19 cellular contexts compared by ENCODE assay signal in genomic region chr1:175394739-175395138, GRCh38.
A peak's percentile ranks its signal among the peaks of the same experiment; 100 is the strongest.
DNase-seq lines count a peak whose midpoint lies in the region; ATAC-seq, FAIRE-seq and TF ChIP-seq lines count a peak whose summit lies in the region.
"Had no signal": no experiment of that assay in that cellular context is flagged by ENCODE, and none has a peak within 500 bp of the region (broad histone marks: within the 10 kb centered on the region; RNA-seq: fewer than 3 reads in every experiment).

No MANE protein-coding gene starts in this region.

- no peak for TF ChIP-seq CTCF in MCF 10A (IDR thresholded peaks at IDR 0.05; ENCODE audit: unreplicated experiment)
- TF ChIP-seq CTCF in mammary epithelial cell (conservative IDR thresholded peaks at IDR 0.05 in 1 of 2, IDR thresholded peaks at IDR 0.05 in 1 of 2; ENCODE audit: extremely low read depth in 1 of 2, insufficient read depth in 1 of 2, low read depth in 1 of 2, low read length in 2 of 2), result no peak
- no peak for TF ChIP-seq CTCF in endothelial cell of umbilical vein (IDR thresholded peaks at IDR 0.05; ENCODE audit: extremely low read depth in 1 of 2, insufficient read depth in 1 of 2, low read depth in 1 of 2, low read length in 2 of 2)

- intact Hi-C loops in MCF 10A (cut with micrococcal nuclease) (no loop called here), mammary epithelial cell (cut with micrococcal nuclease) (no loop called here), endothelial cell of umbilical vein (cut with micrococcal nuclease) (no loop called here), sciatic nerve (cut with DNase I) (no loop called here)

- no peaks in the 10 kb centered on the region for H3K36me3 Mint-ChIP-seq in MCF 10A (ENCODE audit: insufficient read depth, unreplicated experiment)
- H3K36me3 Mint-ChIP-seq: activated naive CD8-positive, alpha-beta T cell; CD14-positive monocyte had no signal

- H3K9me3 ChIP-seq in mammary epithelial cell (replicated peaks; ENCODE audit: insufficient read depth, low read length) (no peaks in the 10 kb centered on the region), endothelial cell of umbilical vein (replicated peaks; ENCODE audit: control insufficient read depth, insufficient read depth, low read length) (no peaks in the 10 kb centered on the region)
- H3K9me3 ChIP-seq: mucosa of descending colon, SJSA1, uterus had no signal

- H2AFZ ChIP-seq in mammary epithelial cell (ENCODE audit: low read depth, low read length) (no peak overlapping the region), endothelial cell of umbilical vein (ENCODE audit: low read depth, low read length) (no peak overlapping the region)

- WGBS in mammary epithelial cell (ENCODE audit: low coverage, missing lambda C conversion rate), result 74% methylated on average over 4 of the region's 4 CpGs

- CTCF ChIA-PET in MCF 10A (lab: Yijun Ruan, JAX) (interaction anchor here (1.8 kb wide), 1 partner anchor 21 kb away, joined by 9 read pairs; no protein-coding TSS in a partner anchor), mammary epithelial cell (lab: Charles Lee; ENCODE audit: low non-redundant PET) (no interaction called here), endothelial cell of umbilical vein (lab: Charles Lee) (no interaction called here)

- no peaks in the 10 kb centered on the region for H3K36me3 ChIP-seq in mammary epithelial cell (ENCODE audit: insufficient read depth, low read length)
- H3K36me3 ChIP-seq in endothelial cell of umbilical vein (ENCODE audit: control insufficient read depth in 2 of 2, extremely low read depth in 1 of 2, insufficient read depth in 2 of 2, low read length in 2 of 2), result no peaks in the 10 kb centered on the region
- H3K36me3 ChIP-seq: SJSA1, uterus had no signal

- FAIRE-seq in endothelial cell of umbilical vein (lab: Jason Lieb, UNC), result no peak
- FAIRE-seq: astrocyte had no signal

- no peaks in the 10 kb centered on the region for H3K9me1 ChIP-seq in endothelial cell of umbilical vein (replicated peaks; ENCODE audit: control insufficient read depth, extremely low read depth, insufficient read depth, low read length)

- POLR2A ChIA-PET in MCF 10A (lab: Yijun Ruan, JAX), result no interaction called here
- POLR2A ChIA-PET in endothelial cell of umbilical vein (lab: Charles Lee), result no interaction called here

- H4K20me1 ChIP-seq in mammary epithelial cell (ENCODE audit: insufficient read depth, low read length), result no peaks in the 10 kb centered on the region
- H4K20me1 ChIP-seq in endothelial cell of umbilical vein (replicated peaks; ENCODE audit: control insufficient read depth, extremely low read depth, insufficient read depth, low read length), result no peaks in the 10 kb centered on the region

- no peak for ATAC-seq in sciatic nerve
- ATAC-seq: activated T-helper 17 cell treated with anti-CD3 and anti-CD28 coated beads, Interleukin-2, amount 50 U/mL, for 72 hours; mucosa of descending colon had no signal

- peaks cover 3% of the 10 kb centered on the region for H3K27me3 ChIP-seq in mammary epithelial cell (ENCODE audit: insufficient read depth, low read length)
- H3K27me3 ChIP-seq in endothelial cell of umbilical vein (ENCODE audit: control insufficient read depth in 2 of 2, insufficient read depth in 2 of 2, low read length in 2 of 2), result no peaks in the 10 kb centered on the region
- H3K27me3 ChIP-seq: SJSA1, uterus had no signal

- TF ChIP-seq POLR2A in endothelial cell of umbilical vein (IDR thresholded peaks at IDR 0.05; ENCODE audit: low read depth, low read length), result no peak

- H3K4me3 Mint-ChIP-seq in MCF 10A (ENCODE audit: unreplicated experiment), result no peak overlapping the region
- H3K4me3 Mint-ChIP-seq: activated naive CD8-positive, alpha-beta T cell; activated T-helper 17 cell treated with anti-CD3 and anti-CD28 coated beads, Interleukin-2, amount 50 U/mL, for 72 hours; CD14-positive monocyte; nephron progenitor cell had no signal

- H3K4me3 ChIP-seq in mammary epithelial cell (replicated peaks in 1 of 3; ENCODE audit: insufficient read depth in 1 of 3, low read depth in 2 of 3, low read length in 3 of 3), result no peak overlapping the region
- H3K4me3 ChIP-seq in endothelial cell of umbilical vein (replicated peaks in 1 of 3; ENCODE audit: insufficient read depth in 1 of 3, low read depth in 1 of 3, low read length in 3 of 3), result no peak overlapping the region
- H3K4me3 ChIP-seq: mucosa of descending colon, SJSA1, uterus had no signal

- dilution Hi-C loops in mammary epithelial cell (cut with HindIII; ENCODE audit: low sequenced_read_pairs) (no loop called here), endothelial cell of umbilical vein (cut with MboI; ENCODE audit: extremely low pct_ligation_motif_present, low sequenced_read_pairs) (no loop called here)

- peak; percentile 19 for DNase-seq in MCF 10A (ENCODE audit: unreplicated experiment)
- DNase-seq in mammary epithelial cell, result no peak
- DNase-seq in NCI-H2171 treated with DMSO at 0.1 percent for 48 hours (lab: John Stamatoyannopoulos, UW), result peak; percentile 98
- no peak for DNase-seq in endothelial cell of umbilical vein (ENCODE audit: low read depth, low spot score)
- DNase-seq in pons (ENCODE audit: low spot score), result no peak
- DNase-seq in sciatic nerve (ENCODE audit: low spot score), result no peak
- DNase-seq in NCI-H1930 (lab: John Stamatoyannopoulos, UW), result no peak
- DNase-seq: activated CD4-positive, alpha-beta T cell treated with anti-CD3 and anti-CD28 coated beads for 48 hours; GF-D8; HCEC 1CT; MM.1S; mucosa of descending colon; nephron progenitor cell; uterus had no signal

- no peak overlapping the region for H3K27ac ChIP-seq in mammary epithelial cell (ENCODE audit: insufficient read depth, low read depth, low read length)
- H3K27ac ChIP-seq in endothelial cell of umbilical vein (ENCODE audit: insufficient read depth, low read depth, low read length), result no peak overlapping the region
- H3K27ac ChIP-seq: SJSA1, uterus had no signal

- H3K4me2 ChIP-seq in mammary epithelial cell (ENCODE audit: insufficient read depth, low read depth, low read length) (no peak overlapping the region), endothelial cell of umbilical vein (ENCODE audit: insufficient read depth, low read length) (no peak overlapping the region)

- H3K9ac ChIP-seq in mammary epithelial cell (ENCODE audit: insufficient read depth, low read length), result no peak overlapping the region
- H3K9ac ChIP-seq in endothelial cell of umbilical vein (replicated peaks; ENCODE audit: extremely low read depth, insufficient read depth, low read length), result no peak overlapping the region

- peaks cover 89% of the 10 kb centered on the region for H3K27me3 Mint-ChIP-seq in MCF 10A (ENCODE audit: insufficient read depth, unreplicated experiment)

- H3K27ac Mint-ChIP-seq in MCF 10A (ENCODE audit: low read depth, unreplicated experiment), result no peak overlapping the region
- H3K27ac Mint-ChIP-seq: activated naive CD8-positive, alpha-beta T cell; activated T-helper 17 cell treated with anti-CD3 and anti-CD28 coated beads, Interleukin-2, amount 50 U/mL, for 72 hours; nephron progenitor cell had no signal

- in situ Hi-C loops in mammary epithelial cell (cut with MboI; ENCODE audit: low sequenced_read_pairs in 2 of 2), result no loop called here

- BruUV-seq in MCF 10A (replicated peaks; lab: Mats Ljungman, UMichigan) (no TSS peak), mammary epithelial cell (replicated peaks; lab: Mats Ljungman, UMichigan) (no TSS peak), endothelial cell of umbilical vein (replicated peaks; lab: Mats Ljungman, UMichigan) (no TSS peak)

- H3K9me3 Mint-ChIP-seq in MCF 10A (ENCODE audit: unreplicated experiment), result no peaks in the 10 kb centered on the region
- H3K9me3 Mint-ChIP-seq: activated T-helper 17 cell treated with anti-CD3 and anti-CD28 coated beads, Interleukin-2, amount 50 U/mL, for 72 hours; CD14-positive monocyte; nephron progenitor cell had no signal

- H3K4me1 ChIP-seq in mammary epithelial cell (ENCODE audit: insufficient read depth, low read length), result no peaks in the 10 kb centered on the region
- H3K4me1 ChIP-seq in endothelial cell of umbilical vein (ENCODE audit: control insufficient read depth, extremely low read depth, insufficient read depth, low read length), result no peaks in the 10 kb centered on the region
- H3K4me1 ChIP-seq: SJSA1, uterus had no signal

- H3K4me1 Mint-ChIP-seq in MCF 10A (ENCODE audit: insufficient read depth, unreplicated experiment), result no peaks in the 10 kb centered on the region
- H3K4me1 Mint-ChIP-seq: activated T-helper 17 cell treated with anti-CD3 and anti-CD28 coated beads, Interleukin-2, amount 50 U/mL, for 72 hours; CD14-positive monocyte; nephron progenitor cell had no signal

- H3K79me2 ChIP-seq in mammary epithelial cell (ENCODE audit: insufficient read depth, low read length), result no peaks in the 10 kb centered on the region
- H3K79me2 ChIP-seq in endothelial cell of umbilical vein (ENCODE audit: control insufficient read depth, insufficient read depth, low read length), result no peaks in the 10 kb centered on the region

TF ChIP-seq in endothelial cell of umbilical vein, 7 proteins besides CTCF, POLR2A, EP300 and RAD21:
- TF ChIP-seq GATA2 (IDR thresholded peaks at IDR 0.05; ENCODE audit: insufficient read depth, insufficient read length, low read depth, low read length) (no peak), POLR2AphosphoS5 (IDR thresholded peaks at IDR 0.05; ENCODE audit: insufficient read depth, low read depth, low read length) (no peak), EZH2 (IDR thresholded peaks at IDR 0.05; ENCODE audit: borderline replicate concordance, low read depth, low read length, severe bottlenecking) (no peak), JUN (IDR thresholded peaks at IDR 0.05; ENCODE audit: borderline replicate concordance, insufficient read depth, insufficient read length, low read depth) (peak; percentile 7), FOS (IDR thresholded peaks at IDR 0.05; ENCODE audit: borderline replicate concordance, insufficient read depth, low read length) (no peak), MAX (IDR thresholded peaks at IDR 0.05; ENCODE audit: insufficient read depth, insufficient read length) (no peak), MYC (IDR thresholded peaks at IDR 0.05; ENCODE audit: low read depth, low read length) (no peak)

Comparison
In these comparisons a context has a peak if more than half of its experiments do, and no peak if none do; other contexts are left out.
1. DNase-seq: peak in MCF 10A (single experiment) and NCI-H2171 treated with DMSO at 0.1 percent for 48 hours (single experiment); none in mammary epithelial cell (single experiment), endothelial cell of umbilical vein (single experiment), pons (single experiment), sciatic nerve (single experiment) and NCI-H1930 (0 of 2).